In the genomic region with DNA sequence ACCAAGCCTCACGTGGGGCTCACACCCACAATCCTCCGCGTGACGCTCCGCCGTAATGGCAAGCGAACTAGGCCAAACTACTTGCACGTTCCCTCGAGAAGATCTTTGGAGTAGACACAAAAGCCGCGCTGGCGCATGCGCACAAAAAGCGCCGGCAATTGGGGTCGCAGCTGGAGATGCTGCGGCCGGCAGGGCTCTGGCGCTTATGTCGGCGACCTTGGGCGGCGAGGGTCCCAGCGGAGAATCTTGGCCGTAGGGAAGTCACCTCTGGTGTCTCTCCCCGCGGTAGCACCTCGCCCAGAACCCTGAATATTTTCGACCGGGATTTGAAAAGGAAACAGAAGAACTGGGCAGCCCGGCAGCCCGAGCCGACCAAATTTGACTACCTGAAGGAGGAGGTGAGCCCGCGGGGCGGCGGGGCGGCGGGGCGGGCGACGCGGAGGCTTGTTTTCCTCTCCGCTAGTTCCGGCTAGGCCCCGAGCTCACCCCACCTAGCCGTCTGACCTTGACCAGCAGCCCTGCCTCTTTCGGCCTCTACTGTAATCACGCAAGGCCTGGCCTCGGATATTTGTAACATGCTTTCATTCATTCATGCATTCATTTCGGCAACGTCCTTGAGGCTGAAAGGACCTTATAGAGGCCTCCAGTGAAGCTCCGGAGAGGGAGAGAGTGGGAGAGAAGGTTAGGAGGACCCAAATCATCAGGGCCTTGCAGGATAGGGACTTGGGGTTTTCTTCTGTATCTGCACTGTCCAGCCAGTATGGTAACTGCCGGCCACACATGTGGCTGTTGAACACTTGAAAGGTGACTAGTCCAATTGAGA, we compare ENCODE assay signal across 8 cellular contexts. TPM values are rescaled to one million over a fixed set of nuclear protein-coding genes. Genes with fewer than 3 reads are reported as not detected.
A peak's percentile ranks its signal among the peaks of the same experiment; 100 is the strongest.
DNase-seq lines count a peak whose midpoint lies in the region; ATAC-seq and TF ChIP-seq lines count a peak whose summit lies in the region.

A gene with protein sequence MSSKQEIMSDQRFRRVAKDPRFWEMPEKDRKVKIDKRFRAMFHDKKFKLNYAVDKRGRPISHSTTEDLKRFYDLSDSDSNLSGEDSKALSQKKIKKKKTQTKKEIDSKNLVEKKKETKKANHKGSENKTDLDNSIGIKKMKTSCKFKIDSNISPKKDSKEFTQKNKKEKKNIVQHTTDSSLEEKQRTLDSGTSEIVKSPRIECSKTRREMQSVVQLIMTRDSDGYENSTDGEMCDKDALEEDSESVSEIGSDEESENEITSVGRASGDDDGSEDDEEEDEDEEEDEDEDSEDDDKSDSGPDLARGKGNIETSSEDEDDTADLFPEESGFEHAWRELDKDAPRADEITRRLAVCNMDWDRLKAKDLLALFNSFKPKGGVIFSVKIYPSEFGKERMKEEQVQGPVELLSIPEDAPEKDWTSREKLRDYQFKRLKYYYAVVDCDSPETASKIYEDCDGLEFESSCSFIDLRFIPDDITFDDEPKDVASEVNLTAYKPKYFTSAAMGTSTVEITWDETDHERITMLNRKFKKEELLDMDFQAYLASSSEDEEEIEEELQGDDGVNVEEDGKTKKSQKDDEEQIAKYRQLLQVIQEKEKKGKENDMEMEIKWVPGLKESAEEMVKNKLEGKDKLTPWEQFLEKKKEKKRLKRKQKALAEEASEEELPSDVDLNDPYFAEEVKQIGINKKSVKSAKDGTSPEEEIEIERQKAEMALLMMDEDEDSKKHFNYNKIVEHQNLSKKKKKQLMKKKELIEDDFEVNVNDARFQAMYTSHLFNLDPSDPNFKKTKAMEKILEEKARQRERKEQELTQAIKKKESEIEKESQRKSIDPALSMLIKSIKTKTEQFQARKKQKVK (minus strand): TSS at position 27 of the 823 bp plus-strand sequence. CDS start 1,779 bp downstream, outside the sequence.
A gene with protein sequence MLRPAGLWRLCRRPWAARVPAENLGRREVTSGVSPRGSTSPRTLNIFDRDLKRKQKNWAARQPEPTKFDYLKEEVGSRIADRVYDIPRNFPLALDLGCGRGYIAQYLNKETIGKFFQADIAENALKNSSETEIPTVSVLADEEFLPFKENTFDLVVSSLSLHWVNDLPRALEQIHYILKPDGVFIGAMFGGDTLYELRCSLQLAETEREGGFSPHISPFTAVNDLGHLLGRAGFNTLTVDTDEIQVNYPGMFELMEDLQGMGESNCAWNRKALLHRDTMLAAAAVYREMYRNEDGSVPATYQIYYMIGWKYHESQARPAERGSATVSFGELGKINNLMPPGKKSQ (plus strand): TSS at position 136 of the 823 bp plus-strand sequence. CDS start 41 bp downstream, at position 177.

- H3K9ac ChIP-seq in KMS-11 = peak within 1 kb of the TSS; percentile 81

- H4K20me1 ChIP-seq in KMS-11 (ENCODE audit: insufficient read depth) = no peaks in the 10 kb centered on the region

- H3K4me1 ChIP-seq in KMS-11 (ENCODE audit: low read depth, poor library complexity, severe bottlenecking) (peaks cover 20% of the 10 kb centered on the region), Peyer's patch (peaks cover 0 to 24% (median 0%) of the 10 kb centered on the region in 4 donors), esophagus muscularis mucosa (peaks cover 20 to 53% (median 39%) of the 10 kb centered on the region in 4 donors), muscle layer of duodenum (ENCODE audit: control insufficient read depth in 1 of 2, insufficient read depth in 2 of 2, low read length in 2 of 2) (peaks cover 14 to 18% of the 10 kb centered on the region in 2 donors)

- H2AFZ ChIP-seq in KMS-11 (ENCODE audit: low read depth) = peak within 1 kb of the TSS; percentile 79

- H3K4me2 ChIP-seq in KMS-11 = peak within 1 kb of the TSS; percentile 71

- H3K27ac ChIP-seq in KMS-11 = peak within 1 kb of the TSS; percentile 77
- H3K27ac ChIP-seq in Peyer's patch = peak within 1 kb of the TSS; percentile 81 to 94 (median 86)
- H3K27ac ChIP-seq in esophagus muscularis mucosa (replicated peaks in 1 of 4) = peak within 1 kb of the TSS; percentile 85 to 90 (median 88)
- peak within 1 kb of the TSS; percentile 77 for H3K27ac ChIP-seq in muscle layer of duodenum (ENCODE audit: low read length)

- H3K36me3 ChIP-seq in KMS-11 (ENCODE audit: insufficient read depth) = no peaks in the 10 kb centered on the region
- H3K36me3 ChIP-seq in Peyer's patch = peaks cover 0 to 27% (median 0%) of the 10 kb centered on the region in 3 donors
- peaks cover 0 to 52% (median 28%) of the 10 kb centered on the region in 4 donors for H3K36me3 ChIP-seq in esophagus muscularis mucosa
- H3K36me3 ChIP-seq in muscle layer of duodenum (ENCODE audit: control insufficient read depth in 1 of 2, insufficient read depth in 2 of 2, low read length in 2 of 2) = peaks cover 16 to 26% of the 10 kb centered on the region in 2 donors

- DNase-seq in DMS53 treated with DMSO at 0.1 percent for 48 hours (lab: John Stamatoyannopoulos, UW; ENCODE audit: unreplicated experiment) = peak; percentile 89
- peak; percentile 93 to 98 (median 96) for DNase-seq in Peyer's patch
- peak; percentile 94 for DNase-seq in activated T-cell treated with anti-CD3 and anti-CD28 coated beads, Interleukin-2, amount 50 U/mL, for 48 hours
- peak; percentile 97 for DNase-seq in esophagus muscularis mucosa (ENCODE audit: extremely low spot score)
- peak; percentile 89 to 92 for DNase-seq in stimulated activated CD8-positive, alpha-beta memory T cell treated with anti-CD3 and anti-CD28 coated beads, Interleukin-7, amount 100 ng/mL, for 4 hours (ENCODE audit: low read depth in 2 of 2)

- intact Hi-C loops in esophagus muscularis mucosa (cut with DNase I) = no loop called here

- H3K4me3 ChIP-seq in KMS-11 (IDR thresholded peaks at IDR 0.05; ENCODE audit: insufficient read depth, low read depth, low read length) (no peak within 1 kb of the TSS), Peyer's patch (peak within 1 kb of the TSS; percentile 57 to 92 (median 72)), esophagus muscularis mucosa (peak within 1 kb of the TSS; percentile 72 to 84 (median 78)), muscle layer of duodenum (ENCODE audit: low read depth in 1 of 2, low read length in 2 of 2) (peak within 1 kb of the TSS; percentile 88 to 99)

- ATAC-seq in GM21737 (IDR thresholded peaks at IDR 0.05; ENCODE audit: unreplicated experiment) = peak; percentile 93

- TF ChIP-seq CTCF in KMS-11 (conservative IDR thresholded peaks at IDR 0.05; ENCODE audit: low read depth, low read length) (no peak), Peyer's patch (IDR thresholded peaks at IDR 0.05) (peak in 1 of 6 experiments; percentile 5), esophagus muscularis mucosa (IDR thresholded peaks at IDR 0.05) (no peak)

- TF ChIP-seq POLR2A in Peyer's patch (IDR thresholded peaks at IDR 0.05) (peak in 1 of 2 donors; percentile 47), esophagus muscularis mucosa (IDR thresholded peaks at IDR 0.05; ENCODE audit: low read depth) (no peak)

- WGBS in esophagus muscularis mucosa = 0% methylated on average over 15 of the region's 54 CpGs

- peaks cover 30% of the 10 kb centered on the region for H3K79me2 ChIP-seq in KMS-11 (ENCODE audit: insufficient read depth, low read depth)

- TF ChIP-seq EP300 in esophagus muscularis mucosa (IDR thresholded peaks at IDR 0.05) = no peak

- H3K27me3 ChIP-seq in KMS-11 (ENCODE audit: insufficient read depth, low read depth) = no peaks in the 10 kb centered on the region
- H3K27me3 ChIP-seq in Peyer's patch = no peaks in the 10 kb centered on the region
- no peaks in the 10 kb centered on the region for H3K27me3 ChIP-seq in esophagus muscularis mucosa
- no peaks in the 10 kb centered on the region for H3K27me3 ChIP-seq in muscle layer of duodenum (ENCODE audit: low read depth, low read length)

- H3K9me3 ChIP-seq in Peyer's patch (no peaks in the 10 kb centered on the region), esophagus muscularis mucosa (no peaks in the 10 kb centered on the region), muscle layer of duodenum (ENCODE audit: control insufficient read depth in 1 of 2, low read length in 2 of 2) (no peaks in the 10 kb centered on the region)

RNA-seq across cellular contexts. Expression of the first gene that starts in this region (rescaled TPM):
- 10 to 100 TPM in 2 of 4 donors, 1 to 10 TPM in 2; 7.9 to 26.4 (median 9.6) TPM for total RNA-seq in Peyer's patch
- 10 to 100 TPM in 3 of 4 donors, 1 to 10 TPM in 1; 9.0 to 16.2 (median 13.3) TPM for total RNA-seq in esophagus muscularis mucosa

RNA-seq across cellular contexts. Expression of the second gene that starts in this region (rescaled TPM):
- 10 to 100 TPM; 15.4 to 25.4 (median 23.0) TPM for total RNA-seq in Peyer's patch
- 10 to 100 TPM; 11.9 to 23.3 (median 19.1) TPM for total RNA-seq in esophagus muscularis mucosa
